ENCODE assay signal across 27 cellular contexts in the genomic region with DNA sequence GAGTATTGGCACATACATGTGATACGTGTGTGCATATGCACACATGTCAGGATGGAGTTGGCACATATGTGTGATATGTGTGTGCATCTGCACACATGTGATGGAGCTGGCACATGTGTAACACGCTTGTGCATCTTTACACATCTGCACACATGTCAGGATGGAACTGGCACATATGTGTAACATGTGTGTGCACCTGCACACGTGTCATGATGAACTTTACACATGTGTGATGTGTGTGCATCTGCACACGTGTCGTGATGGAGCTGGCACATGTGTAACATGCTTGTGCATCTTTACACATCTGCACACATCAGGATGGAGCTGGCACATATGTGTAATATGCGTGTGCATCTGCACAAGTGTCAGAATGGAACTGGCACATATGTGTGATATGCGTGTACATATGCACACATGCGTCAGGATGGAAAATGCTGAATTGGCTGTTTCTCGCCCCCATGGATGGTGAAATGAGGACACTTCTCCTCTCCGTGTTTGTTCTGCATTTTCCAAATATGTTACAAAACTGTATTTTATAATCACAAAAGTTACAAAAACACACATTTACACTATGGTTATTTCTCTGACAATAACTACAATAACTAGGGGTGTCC. TPM values are rescaled to one million over a fixed set of nuclear protein-coding genes. Genes with fewer than 3 reads are reported as not detected.
"Had no signal": no experiment of that assay in that cellular context is flagged by ENCODE, and none has a peak within 500 bp of the region (broad histone marks: within the 10 kb centered on the region; RNA-seq: fewer than 3 reads in every experiment).

No MANE protein-coding gene starts in this region.

- H3K4me1 Mint-ChIP-seq: activated naive CD8-positive, alpha-beta T cell treated with anti-CD3 and anti-CD28 coated beads for 36 hours; immature natural killer cell; mesothelial cell of epicardium had no signal

- H3K27ac Mint-ChIP-seq: activated naive CD8-positive, alpha-beta T cell treated with anti-CD3 and anti-CD28 coated beads for 36 hours; activated T-helper 2 cell treated with anti-CD3 and anti-CD28 coated beads, Interferon-gamma antibody, Interleukin-2, Interleukin-4, amounts not matched to agents 10 μg/mL and 5 μg/mL and 100 μg/mL, durations not matched to agents 14 hours and 24 hours and 36 hours; dendritic cell treated with granulocyte-macrophage colony-stimulating factor and Interleukin-4, amounts not matched to agents 40 ng/mL and 50 ng/mL, for 4 days; immature natural killer cell; mesothelial cell of epicardium; natural killer cell treated with Interleukin-12 subunit alpha and Interleukin-12 subunit beta and Interleukin-15 and Interleukin-18, amount 100 ng/mL, for 72 hours had no signal

- H3K27me3 ChIP-seq: foreskin keratinocyte had no signal

- FAIRE-seq: TTC549 had no signal

- H3K27ac ChIP-seq: foreskin keratinocyte had no signal

- H3K36me3 Mint-ChIP-seq: activated naive CD8-positive, alpha-beta T cell treated with anti-CD3 and anti-CD28 coated beads for 36 hours; immature natural killer cell; mesothelial cell of epicardium; natural killer cell treated with Interleukin-12 subunit alpha and Interleukin-12 subunit beta and Interleukin-15 and Interleukin-18, amount 100 ng/mL, for 72 hours had no signal

- H3K9me3 Mint-ChIP-seq: activated naive CD8-positive, alpha-beta T cell treated with anti-CD3 and anti-CD28 coated beads for 36 hours; activated T-cell treated with anti-CD3 and anti-CD28 coated beads, Interleukin-2, amount 50 U/mL, for 4 hours; activated T-helper 2 cell treated with anti-CD3 and anti-CD28 coated beads, Interferon-gamma antibody, Interleukin-2, Interleukin-4, amounts not matched to agents 10 μg/mL and 5 μg/mL and 100 μg/mL, durations not matched to agents 14 hours and 24 hours and 36 hours; dendritic cell treated with granulocyte-macrophage colony-stimulating factor and Interleukin-4, amounts not matched to agents 40 ng/mL and 50 ng/mL, for 4 days; immature natural killer cell; mesothelial cell of epicardium; natural killer cell treated with Interleukin-12 subunit alpha and Interleukin-12 subunit beta and Interleukin-15 and Interleukin-18, amount 100 ng/mL, for 72 hours had no signal

- H3K4me3 Mint-ChIP-seq: activated naive CD8-positive, alpha-beta T cell treated with anti-CD3 and anti-CD28 coated beads for 36 hours; activated T-cell treated with anti-CD3 and anti-CD28 coated beads, Interleukin-2, amount 50 U/mL, for 4 hours; dendritic cell treated with granulocyte-macrophage colony-stimulating factor and Interleukin-4, amounts not matched to agents 40 ng/mL and 50 ng/mL, for 4 days; immature natural killer cell; mesothelial cell of epicardium; natural killer cell treated with Interleukin-12 subunit alpha and Interleukin-12 subunit beta and Interleukin-15 and Interleukin-18, amount 100 ng/mL, for 72 hours had no signal

- H3K4me1 ChIP-seq: foreskin keratinocyte had no signal

- ATAC-seq: activated T-cell treated with anti-CD3 and anti-CD28 coated beads, Interleukin-2, amount 50 U/mL, for 4 hours; foreskin keratinocyte; natural killer cell treated with Interleukin-12 subunit alpha and Interleukin-12 subunit beta and Interleukin-15 and Interleukin-18, amount 100 ng/mL, for 72 hours had no signal

- DNase-seq: activated CD4-positive, alpha-beta T cell treated with anti-CD3 and anti-CD28 coated beads for 1 hour; activated CD8-positive, alpha-beta memory T cell treated with anti-CD3 and anti-CD28 coated beads, Interleukin-2, amount 50 U/mL, for 4 hours; activated naive CD4-positive, alpha-beta T cell; activated naive CD8-positive, alpha-beta T cell treated with anti-CD3 and anti-CD28 coated beads for 36 hours; activated T-cell treated with anti-CD3 and anti-CD28 coated beads, Interleukin-2, amount 50 U/mL, for 4 hours; amniotic stem cell; effector CD4-positive, alpha-beta T cell; foreskin keratinocyte; immature natural killer cell; nucleus accumbens; stimulated activated CD4-positive, alpha-beta T cell treated with anti-CD3 and anti-CD28 coated beads, Interleukin-2, amount 100 ng/mL, for 48 hours; stimulated activated naive CD4-positive, alpha-beta T cell; T-helper 1 cell had no signal

RNA-seq across cellular contexts. Expression of gene SLC6A19, which starts 16.2 kb away (rescaled TPM):
- total RNA-seq: activated naive CD8-positive, alpha-beta T cell treated with anti-CD3 and anti-CD28 coated beads for 36 hours; activated T-helper 2 cell treated with anti-CD3 and anti-CD28 coated beads, Interferon-gamma antibody, Interleukin-2, Interleukin-4, amounts not matched to agents 10 μg/mL and 5 μg/mL and 100 μg/mL, durations not matched to agents 14 hours and 24 hours and 36 hours; chondrocyte; foreskin keratinocyte; glomerular endothelial cell; kidney epithelial cell; lung microvascular endothelial cell; mesothelial cell of epicardium; natural killer cell treated with Interleukin-12 subunit alpha and Interleukin-12 subunit beta and Interleukin-15 and Interleukin-18, amount 100 ng/mL, for 72 hours; renal cortical epithelial cell; ureter had no signal
- polyA plus RNA-seq: esophagus, foreskin keratinocyte, immature natural killer cell had no signal

RNA-seq across cellular contexts. Expression of gene SLC6A18, which starts 40.0 kb away (rescaled TPM):
- total RNA-seq: activated naive CD8-positive, alpha-beta T cell treated with anti-CD3 and anti-CD28 coated beads for 36 hours; activated T-cell treated with anti-CD3 and anti-CD28 coated beads, Interleukin-2, amount 50 U/mL, for 4 hours; activated T-helper 2 cell treated with anti-CD3 and anti-CD28 coated beads, Interferon-gamma antibody, Interleukin-2, Interleukin-4, amounts not matched to agents 10 μg/mL and 5 μg/mL and 100 μg/mL, durations not matched to agents 14 hours and 24 hours and 36 hours; cardiac septum; chondrocyte; foreskin keratinocyte; glomerular endothelial cell; kidney epithelial cell; left lobe of liver; lung microvascular endothelial cell; mesothelial cell of epicardium; natural killer cell treated with Interleukin-12 subunit alpha and Interleukin-12 subunit beta and Interleukin-15 and Interleukin-18, amount 100 ng/mL, for 72 hours; renal cortical epithelial cell; ureter had no signal
- polyA plus RNA-seq: esophagus, foreskin keratinocyte, immature natural killer cell had no signal
